ENCODE assay signal across 11 cellular contexts in genomic region chr20:33687370-33687915, GRCh38. TPM values are rescaled to one million over a fixed set of nuclear protein-coding genes. Genes with fewer than 3 reads are reported as not detected.
DNase-seq lines count a peak whose midpoint lies in the region; ATAC-seq and TF ChIP-seq lines count a peak whose summit lies in the region.
"Had no signal": no experiment of that assay in that cellular context is flagged by ENCODE, and none has a peak within 500 bp of the region (broad histone marks: within the 10 kb centered on the region; RNA-seq: fewer than 3 reads in every experiment).

No MANE protein-coding gene starts in this region.

- no peaks in the 10 kb centered on the region for H3K9me2 ChIP-seq in HCT116 (ENCODE audit: insufficient read depth)

- 20 to 79% methylated on average over 1 to 8 of the region's 8 CpGs for WGBS in transverse colon (ENCODE audit: low coverage in 1 of 2), 2 donors

- no peak for TF ChIP-seq RAD21 in HCT116 (IDR thresholded peaks at IDR 0.05; ENCODE audit: low read depth)

- POLR2A ChIA-PET in HCT116 (lab: Charles Lee) = no interaction called here

- H3K27me3 ChIP-seq in ACC112 (ENCODE audit: insufficient read depth, low read length) (no peaks in the 10 kb centered on the region), HCT116 (ENCODE audit: insufficient read depth, low read length) (no peaks in the 10 kb centered on the region), fibroblast of lung (ENCODE audit: control insufficient read depth, insufficient read depth, low read length) (no peaks in the 10 kb centered on the region), transverse colon (no peaks in the 10 kb centered on the region)

- RAD21 ChIA-PET in HCT116 (lab: Charles Lee; ENCODE audit: low non-redundant PET in 1 of 2, low total read pairs in 2 of 2, uncharacterized antibody in 2 of 2, unreplicated experiment in 2 of 2) = no interaction called here

- no peaks in the 10 kb centered on the region for H3K36me3 ChIP-seq in ACC112 (ENCODE audit: insufficient read depth, low read length)
- no peaks in the 10 kb centered on the region for H3K36me3 ChIP-seq in HCT116 (ENCODE audit: control insufficient read depth in 1 of 2, insufficient read depth in 2 of 2, low read length in 2 of 2)
- H3K36me3 ChIP-seq in fibroblast of lung (ENCODE audit: control insufficient read depth, insufficient read depth, low read length) = no peaks in the 10 kb centered on the region
- no peaks in the 10 kb centered on the region for H3K36me3 ChIP-seq in transverse colon

- intact Hi-C loops in HCT116 (cut with micrococcal nuclease) = no loop called here
- intact Hi-C loops in transverse colon (cut with DNase I; ENCODE audit: low total_unique reads) = no loop called here

- in situ Hi-C loops in transverse colon (cut with MboI; ENCODE audit: low pct_ligation_motif_present in 1 of 4, low pct_unique_long_range_greater_than_20kb in 1 of 4, low sequenced_read_pairs in 3 of 4) = no loop called here

- H3K79me2 ChIP-seq in ACC112 (ENCODE audit: control insufficient read depth, insufficient read depth, low read length, unreplicated experiment) (peaks cover 21% of the 10 kb centered on the region), HCT116 (ENCODE audit: insufficient read depth, low read length) (peaks cover 29% of the 10 kb centered on the region), fibroblast of lung (ENCODE audit: control insufficient read depth, insufficient read depth, low read length) (peaks cover 14% of the 10 kb centered on the region)

- no TSS peak for BruUV-seq in HCT116 (replicated peaks; lab: Mats Ljungman, UMichigan)

- H3K27ac ChIP-seq in ACC112 (ENCODE audit: low read depth, low read length) = 0 out of 2 replicates have a peak overlapping the region, but pooled peaks have one; percentile 27
- no peak overlapping the region for H3K27ac ChIP-seq in HCT116 (ENCODE audit: low read depth, low read length)
- no peak overlapping the region for H3K27ac ChIP-seq in fibroblast of lung (ENCODE audit: insufficient read depth, low read length)
- H3K27ac ChIP-seq in transverse colon = no peak overlapping the region
- H3K27ac ChIP-seq: SK-N-MC had no signal

- no peak for DNase-seq in HCT116 (ENCODE audit: low read depth, low spot score)
- peak; percentile 84 for DNase-seq in SKM-1 treated with dmso at 0.1 percent for 144 hours (lab: John Stamatoyannopoulos, UW; ENCODE audit: unreplicated experiment)
- DNase-seq in fibroblast of lung (ENCODE audit: low read depth in 2 of 2) = peak in 1 of 2 donors; percentile 39
- DNase-seq in DMS153 treated with DMSO at 0.1 percent for 48 hours (lab: John Stamatoyannopoulos, UW; ENCODE audit: unreplicated experiment) = no peak
- DNase-seq in NCI-H187 (lab: John Stamatoyannopoulos, UW) = no peak
- DNase-seq in KG1 (lab: John Stamatoyannopoulos, UW) = no peak
- DNase-seq in transverse colon = no peak
- DNase-seq: activated naive CD8-positive, alpha-beta T cell treated with anti-CD3 and anti-CD28 coated beads, Interleukin-2, amount 10 ng/mL, durations not matched to agents 7 days and 5 days; Karpas-422 had no signal

- no peaks in the 10 kb centered on the region for H4K20me1 ChIP-seq in HCT116 (ENCODE audit: insufficient read depth)
- H4K20me1 ChIP-seq in fibroblast of lung (ENCODE audit: control insufficient read depth, extremely low read depth, insufficient read depth, low read length) = no peaks in the 10 kb centered on the region

- no peak for TF ChIP-seq EP300 in transverse colon (IDR thresholded peaks at IDR 0.05; ENCODE audit: low read depth)

- ATAC-seq in HCT116 = no peak

- H3K4me3 ChIP-seq in ACC112 (ENCODE audit: low read depth, low read length) (no peak overlapping the region), HCT116 (replicated peaks in 1 of 2; ENCODE audit: low read depth in 1 of 2, low read length in 2 of 2) (no peak overlapping the region), fibroblast of lung (replicated peaks in 1 of 4; ENCODE audit: control extremely low read depth in 1 of 4, insufficient read depth in 1 of 4, low read depth in 3 of 4, low read length in 4 of 4) (no peak overlapping the region), transverse colon (no peak overlapping the region)

- H2AFZ ChIP-seq in ACC112 (ENCODE audit: low read length, unreplicated experiment) (no peak overlapping the region), HCT116 (ENCODE audit: low read depth, low read length, poor library complexity, severe bottlenecking) (peak overlapping the region; percentile 26), fibroblast of lung (ENCODE audit: low read length) (peak overlapping the region; percentile 51)

- TF ChIP-seq POLR2A in HCT116 (IDR thresholded peaks at IDR 0.05; ENCODE audit: borderline replicate concordance, extremely low read depth, insufficient read depth, insufficient read length) = no peak
- TF ChIP-seq POLR2A in transverse colon (IDR thresholded peaks at IDR 0.05) = no peak

- H3K9me3 ChIP-seq in HCT116 (ENCODE audit: control insufficient read depth in 1 of 2, insufficient read depth in 1 of 2, low read depth in 1 of 2, low read length in 2 of 2) (no peaks in the 10 kb centered on the region), fibroblast of lung (ENCODE audit: control insufficient read depth, insufficient read depth, low read depth, low read length) (no peaks in the 10 kb centered on the region), transverse colon (no peaks in the 10 kb centered on the region)

- H3K4me1 ChIP-seq in ACC112 (ENCODE audit: control insufficient read depth, insufficient read depth, low read length, unreplicated experiment) (peaks cover 49% of the 10 kb centered on the region), HCT116 (ENCODE audit: control insufficient read depth in 1 of 2, insufficient read depth in 2 of 2, low read length in 2 of 2) (peaks cover 13 to 35% of the 10 kb centered on the region in 2 experiments), fibroblast of lung (ENCODE audit: control insufficient read depth, extremely low read depth, insufficient read depth, low read length) (peaks cover 8% of the 10 kb centered on the region), transverse colon (peaks cover 9 to 20% (median 16%) of the 10 kb centered on the region in 4 donors)

- CTCF ChIA-PET in HCT116 (lab: Charles Lee) = no interaction called here

- H3K4me2 ChIP-seq in HCT116 (ENCODE audit: low read length) (no peak overlapping the region), fibroblast of lung (ENCODE audit: extremely low read depth, insufficient read depth, low read length) (no peak overlapping the region)

- 0 out of 2 replicates have a peak overlapping the region, but pooled peaks have one; percentile 36 for H3K9ac ChIP-seq in HCT116 (ENCODE audit: low read length)
- no peak overlapping the region for H3K9ac ChIP-seq in fibroblast of lung (ENCODE audit: insufficient read depth, low read length)

- TF ChIP-seq CTCF in HCT116 (IDR thresholded peaks at IDR 0.05 in 2 of 3, conservative IDR thresholded peaks at IDR 0.05 in 1 of 3; ENCODE audit: borderline replicate concordance in 1 of 3, insufficient read depth in 1 of 3, low read depth in 2 of 3, low read length in 2 of 3) (no peak), fibroblast of lung (conservative IDR thresholded peaks at IDR 0.05 in 1 of 2, IDR thresholded peaks at IDR 0.05 in 1 of 2; ENCODE audit: low read depth in 1 of 2, low read length in 2 of 2) (no peak), transverse colon (IDR thresholded peaks at IDR 0.05) (no peak)

TF ChIP-seq in HCT116, 20 proteins besides CTCF, POLR2A, EP300 and RAD21:
- no peak for TF ChIP-seq TCF7L2 (IDR thresholded peaks at IDR 0.05; ENCODE audit: borderline replicate concordance, extremely low read depth, insufficient read depth, insufficient read length)

RNA-seq across cellular contexts. Expression of gene E2F1, which starts 1.3 kb away (rescaled TPM):
- 30.9 TPM for total RNA-seq in HCT116 (2021; ENCODE audit: unreplicated experiment)
- polyA plus RNA-seq in HCT116 (2012) = 13.9 and 17.0 TPM in 2 replicates
- total RNA-seq in fibroblast of lung = 0.51 and 2.1 TPM in 2 replicates
- polyA plus RNA-seq in fibroblast of lung = 3.5 and 9.6 TPM in 2 replicates
- 5.0 and 16.9 TPM in 2 replicates for polyA plus RNA-seq in fibroblast of lung (2012)
- polyA minus RNA-seq in fibroblast of lung (ENCODE audit: low replicate concordance) = 11.5 and 29.2 TPM in 2 replicates
- total RNA-seq in transverse colon = 1 to 10 TPM in 3 of 4 donors, not detected in 1; 1.2 to 2.7 (median 2.1) TPM

RNA-seq across cellular contexts. Expression of gene NECAB3, which starts 13.2 kb away (rescaled TPM):
- total RNA-seq in HCT116 (2021; ENCODE audit: unreplicated experiment) = 48.1 TPM
- polyA plus RNA-seq in HCT116 (2012) = 27.2 and 28.1 TPM in 2 replicates
- 20.5 and 21.6 TPM in 2 replicates for total RNA-seq in fibroblast of lung
- 5.1 and 7.1 TPM in 2 replicates for polyA plus RNA-seq in fibroblast of lung
- 6.7 and 11.1 TPM in 2 replicates for polyA plus RNA-seq in fibroblast of lung (2012)
- 7.1 and 25.0 TPM in 2 replicates for polyA minus RNA-seq in fibroblast of lung (ENCODE audit: low replicate concordance)
- total RNA-seq in transverse colon = 100 to 1,000 TPM in 1 of 4 donors, 10 to 100 TPM in 3; 26.1 to 180 (median 94.5) TPM

RNA-seq across cellular contexts. Expression of gene ACTL10, which starts 20.7 kb away (rescaled TPM):
- total RNA-seq in HCT116 (2021; ENCODE audit: unreplicated experiment) = 0.22 TPM
- 0.06 and 0.07 TPM in 2 replicates for polyA plus RNA-seq in HCT116 (2012)
- total RNA-seq in fibroblast of lung = 1.8 and 2.0 TPM in 2 replicates
- polyA plus RNA-seq in fibroblast of lung = 0.26 and 0.32 TPM in 2 replicates
- 0.97 and 1.2 TPM in 2 replicates for polyA plus RNA-seq in fibroblast of lung (2012)
- 0.15 and 0.39 TPM in 2 replicates for polyA minus RNA-seq in fibroblast of lung (ENCODE audit: low replicate concordance)
- 10 to 100 TPM in 1 of 4 donors, 1 to 10 TPM in 2, not detected in 1; 1.5 to 14.1 (median 3.0) TPM for total RNA-seq in transverse colon

RNA-seq across cellular contexts. Expression of gene C20orf144, which starts 25.3 kb away (rescaled TPM):
- total RNA-seq in HCT116 (2021; ENCODE audit: unreplicated experiment) = 0.37 TPM
- polyA plus RNA-seq in HCT116 (2012) = 0.15 and 0.20 TPM in 2 replicates
- total RNA-seq in fibroblast of lung = under 0.01 and 0.17 TPM in 2 replicates
- polyA plus RNA-seq in fibroblast of lung = 0.10 and 0.20 TPM in 2 replicates
- 0.16 and 0.28 TPM in 2 replicates for polyA plus RNA-seq in fibroblast of lung (2012)
- 1.3 TPM in 1 of 2 replicates, not detected in the other for polyA minus RNA-seq in fibroblast of lung (ENCODE audit: low replicate concordance)
- not detected for total RNA-seq in transverse colon

RNA-seq across cellular contexts. Expression of gene PXMP4, which starts 32.7 kb away (rescaled TPM):
- 9.6 TPM for total RNA-seq in HCT116 (2021; ENCODE audit: unreplicated experiment)
- polyA plus RNA-seq in HCT116 (2012) = 7.8 and 10.9 TPM in 2 replicates
- total RNA-seq in fibroblast of lung = 4.6 and 6.3 TPM in 2 replicates
- 4.1 and 5.2 TPM in 2 replicates for polyA plus RNA-seq in fibroblast of lung
- 6.6 and 11.0 TPM in 2 replicates for polyA plus RNA-seq in fibroblast of lung (2012)
- polyA minus RNA-seq in fibroblast of lung (ENCODE audit: low replicate concordance) = 22.2 and 24.9 TPM in 2 replicates
- 10 to 100 TPM in 1 of 4 donors, 1 to 10 TPM in 3; 1.6 to 12.0 (median 5.5) TPM for total RNA-seq in transverse colon
